ENCODE assay signal across 12 cellular contexts in genomic region chr10:133111640-133112039, GRCh38. TPM values are rescaled to one million over a fixed set of nuclear protein-coding genes. Genes with fewer than 3 reads are reported as not detected.
"Had no signal": no experiment of that assay in that cellular context is flagged by ENCODE, and none has a peak within 500 bp of the region (broad histone marks: within the 10 kb centered on the region; RNA-seq: fewer than 3 reads in every experiment).

No MANE protein-coding gene starts in this region.

RNA-seq across cellular contexts. Expression of gene ADGRA1, which starts 23.9 kb away (rescaled TPM):
- total RNA-seq: chondrocyte, colonic mucosa, dermis blood vessel endothelial cell, endothelial cell of umbilical vein, epithelial cell of proximal tubule, fibroblast of lung, foreskin keratinocyte, left colon, left ventricle myocardium superior, mononuclear cell, natural killer cell had no signal
- polyA plus RNA-seq: endothelial cell of umbilical vein, fibroblast of lung, foreskin keratinocyte, immature natural killer cell had no signal

RNA-seq across cellular contexts. Expression of gene KNDC1, which starts 48.4 kb away (rescaled TPM):
- total RNA-seq: dermis blood vessel endothelial cell, endothelial cell of umbilical vein had no signal
- polyA plus RNA-seq: endothelial cell of umbilical vein, immature natural killer cell had no signal
